In the genomic region with DNA sequence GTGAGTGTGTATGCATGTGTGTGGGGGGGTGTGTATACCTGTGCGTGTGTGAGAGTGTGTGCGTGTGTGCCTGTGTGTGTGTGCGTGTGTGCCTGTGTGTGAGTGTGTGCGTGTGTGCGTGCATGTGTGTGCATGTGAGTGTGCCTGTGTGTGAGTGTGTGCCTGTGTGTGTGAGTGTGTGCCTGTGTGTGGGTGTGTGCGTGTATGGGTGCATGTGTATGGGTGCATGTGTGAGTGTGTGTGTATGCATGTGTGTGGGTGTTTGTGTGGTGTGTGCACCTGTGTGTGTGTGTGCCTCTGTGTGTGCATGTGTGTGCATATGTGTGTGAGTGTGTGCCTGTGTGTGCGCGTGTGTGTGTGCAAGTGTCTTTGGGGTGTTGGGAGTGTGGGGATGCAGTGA, we compare ENCODE assay signal across 32 cellular contexts. TPM values are rescaled to one million over a fixed set of nuclear protein-coding genes. Genes with fewer than 3 reads are reported as not detected.
DNase-seq lines count a peak whose midpoint lies in the region; ATAC-seq, FAIRE-seq and TF ChIP-seq lines count a peak whose summit lies in the region.
"Had no signal": no experiment of that assay in that cellular context is flagged by ENCODE, and none has a peak within 500 bp of the region (broad histone marks: within the 10 kb centered on the region; RNA-seq: fewer than 3 reads in every experiment).

No MANE protein-coding gene starts in this region.

- H2AFZ ChIP-seq in GM23338, result no peak overlapping the region
- H2AFZ ChIP-seq in H1 (ENCODE audit: low read length), result no peak overlapping the region

- H3K4me3 ChIP-seq in GM23338, result no peak overlapping the region
- no peak overlapping the region for H3K4me3 ChIP-seq in HEK293 (ENCODE audit: low read depth, low read length)
- H3K4me3 ChIP-seq in H1 (ENCODE audit: extremely low read depth in 1 of 4, insufficient read depth in 2 of 4, low read depth in 3 of 4, low read length in 4 of 4), result no peak overlapping the region
- H3K4me3 ChIP-seq in mesendoderm (ENCODE audit: low read length), result no peak overlapping the region
- H3K4me3 ChIP-seq in CD8-positive, alpha-beta memory T cell (ENCODE audit: low read length), result no peak overlapping the region
- H3K4me3 ChIP-seq in breast epithelium, result no peak overlapping the region
- H3K4me3 ChIP-seq: A549; BLaER1 treated with 17β-estradiol and CSF1 and Interleukin-3, amounts not matched to agents 10 nM and 100 nM; SJCRH30 had no signal

- H3K4me1 Mint-ChIP-seq in GM23338, result peaks cover 28% of the 10 kb centered on the region
- peaks cover 3 to 5% (median 4%) of the 10 kb centered on the region in 3 donors for H3K4me1 Mint-ChIP-seq in CD8-positive, alpha-beta memory T cell

- peaks cover 7% of the 10 kb centered on the region; the same call in 1 of the 2 replicates for H3K23me2 ChIP-seq in H1 (ENCODE audit: low read depth, low read length)

- H3K4me3 Mint-ChIP-seq in GM23338, result no peak overlapping the region
- no peak overlapping the region for H3K4me3 Mint-ChIP-seq in CD8-positive, alpha-beta memory T cell
- H3K4me3 Mint-ChIP-seq: CD4-positive, alpha-beta T cell had no signal

- no peak overlapping the region for H3K9ac ChIP-seq in H1 (replicated peaks in 1 of 4; ENCODE audit: extremely low read depth in 1 of 4, low read depth in 3 of 4, low read length in 3 of 4)
- H3K9ac ChIP-seq in mesendoderm (ENCODE audit: low read length), result no peak overlapping the region
- H3K9ac ChIP-seq: BLaER1 treated with 17β-estradiol and CSF1 and Interleukin-3, amounts not matched to agents 10 nM and 100 nM had no signal

- FAIRE-seq in H1 (lab: Jason Lieb, UNC), result no peak
- FAIRE-seq: A549, GM12891 had no signal

- H3K27ac ChIP-seq in GM23338 (ENCODE audit: low read depth) (no peak overlapping the region), HEK293 (ENCODE audit: extremely low read depth, low read depth, low read length) (no peak overlapping the region), H1 (ENCODE audit: low read depth, low read length) (no peak overlapping the region), mesendoderm (ENCODE audit: low read depth, low read length) (no peak overlapping the region), breast epithelium (no peak overlapping the region)
- H3K27ac ChIP-seq in CD8-positive, alpha-beta memory T cell (ENCODE audit: low read depth, low read length), result no peak overlapping the region
- H3K27ac ChIP-seq: BLaER1 treated with 17β-estradiol and CSF1 and Interleukin-3, amounts not matched to agents 10 nM and 100 nM; HL-60; SJCRH30 had no signal

- no peak overlapping the region for H3K4ac ChIP-seq in H1 (replicated peaks; ENCODE audit: insufficient read length, low read depth, low read length)
- no peak overlapping the region for H3K4ac ChIP-seq in mesendoderm (ENCODE audit: low read depth, low read length)

- H3K79me1 ChIP-seq in H1 (ENCODE audit: low read depth, low read length), result no peaks in the 10 kb centered on the region
- H3K79me1 ChIP-seq in mesendoderm (ENCODE audit: low read length), result no peaks in the 10 kb centered on the region

- H4K8ac ChIP-seq in H1 (ENCODE audit: extremely low read depth, insufficient read depth, low read length) (no peak overlapping the region), mesendoderm (ENCODE audit: low read depth, low read length) (no peak overlapping the region)

- H2AK5ac ChIP-seq in H1 (ENCODE audit: low read depth, low read length), result peak overlapping the region; percentile 59; the same call in 1 of the 2 replicates
- H2AK5ac ChIP-seq in mesendoderm (ENCODE audit: low read length), result no peak overlapping the region

- no peaks in the 10 kb centered on the region for H3F3A ChIP-seq in GM23338 (replicated peaks; ENCODE audit: low read depth)

- POLR2A ChIA-PET in HEK293 (lab: Yijun Ruan, JAX), result interaction anchor here (1.5 kb wide), 1 partner anchor 9 kb away, joined by 4 read pairs; no protein-coding TSS in a partner anchor
- POLR2A ChIA-PET in H1 (lab: Charles Lee; ENCODE audit: partially characterized antibody), result no interaction called here
- POLR2A ChIA-PET in CD8-positive, alpha-beta memory T cell (lab: Charles Lee), result no interaction called here

- H2BK5ac ChIP-seq in H1 (ENCODE audit: low read depth, low read length), result peak overlapping the region; percentile 50; the same call in 1 of the 2 replicates
- H2BK5ac ChIP-seq in mesendoderm (ENCODE audit: low read length), result no peak overlapping the region

- H4K5ac ChIP-seq in H1 (ENCODE audit: insufficient read length, low read depth, low read length) (no peak overlapping the region), mesendoderm (ENCODE audit: low read length) (no peak overlapping the region)

- peak overlapping the region; percentile 85 for H3K56ac ChIP-seq in H1 (replicated peaks; ENCODE audit: insufficient read length, low read depth, low read length)
- no peak overlapping the region for H3K56ac ChIP-seq in mesendoderm (ENCODE audit: low read length)

- no peaks in the 10 kb centered on the region for H4K20me1 ChIP-seq in GM23338 (replicated peaks; ENCODE audit: insufficient read depth)
- peaks cover 0 to 7% of the 10 kb centered on the region in 2 experiments for H4K20me1 ChIP-seq in H1 (replicated peaks in 1 of 2; ENCODE audit: control insufficient read depth in 1 of 2, insufficient read depth in 2 of 2, low read length in 2 of 2)
- H4K20me1 ChIP-seq: BLaER1 treated with 17β-estradiol and CSF1 and Interleukin-3, amounts not matched to agents 10 nM and 100 nM had no signal

- TF ChIP-seq CTCF in GM23338 (conservative IDR thresholded peaks at IDR 0.05; ENCODE audit: low read depth in 2 of 2) (no peak), HEK293 (tag by site-specific recombination; IDR thresholded peaks at IDR 0.05) (no peak), H1 (IDR thresholded peaks at IDR 0.05; ENCODE audit: control extremely low read depth in 1 of 3, insufficient read depth in 1 of 3, low read depth in 1 of 3, low read length in 3 of 3) (no peak), breast epithelium (IDR thresholded peaks at IDR 0.05) (no peak)

- CTCF ChIA-PET in HEK293 (lab: Yijun Ruan, JAX) (interaction anchor here (0.7 kb wide), 1 partner anchor 1368 kb away, joined by 8 read pairs; no protein-coding TSS in a partner anchor), H1 (lab: Charles Lee; ENCODE audit: partially characterized antibody) (interaction anchor here (1.4 kb wide), 1 partner anchor 28 kb away, joined by 4 read pairs; no protein-coding TSS in a partner anchor)
- CTCF ChIA-PET in CD8-positive, alpha-beta memory T cell (lab: Charles Lee), result no interaction called here

- 76% methylated on average over 8 of the region's 8 CpGs; no CpG with 5 or more reads in 1 of the 2 experiments for WGBS in H1 (ENCODE audit: extremely low coverage in 1 of 2, insufficient coverage in 1 of 2, insufficient read length in 1 of 2, insufficient replicate concordance in 2 of 2, low coverage in 1 of 2, low lambda C conversion rate in 2 of 2, missing lambda C conversion rate in 1 of 2), 2 experiments
- WGBS in mesendoderm (ENCODE audit: extremely low coverage, insufficient coverage, low lambda C conversion rate), result no CpG with 5 or more reads among the region's 8 CpGs

- no peak for DNase-seq in GM23338 (ENCODE audit: low spot score)
- DNase-seq in H1 (ENCODE audit: low read depth in 1 of 2, low spot score in 2 of 2), result no peak
- no peak for DNase-seq in mesendoderm
- DNase-seq in CD8-positive, alpha-beta memory T cell, result no peak
- no peak for DNase-seq in breast epithelium (ENCODE audit: low spot score in 2 of 2)
- DNase-seq in NCI-H1417 (lab: John Stamatoyannopoulos, UW), result no peak
- DNase-seq: AML-193, DMS79, EL, GDM1, KBM-7, MV-4-11, NCI-H1105, NCI-H146, NCI-H1930, NCI-H2107, NCI-H524, NCI-H774, PC-3, SJCRH30 had no signal

- H3K14ac ChIP-seq in H1 (ENCODE audit: insufficient read length), result no peak overlapping the region

- H3K9me3 ChIP-seq in HEK293 (ENCODE audit: control insufficient read depth, insufficient read depth, low read depth, low read length) (no peaks in the 10 kb centered on the region), H1 (ENCODE audit: insufficient read depth in 2 of 2, low read depth in 1 of 2, low read length in 1 of 2) (no peaks in the 10 kb centered on the region), breast epithelium (no peaks in the 10 kb centered on the region)
- H3K9me3 ChIP-seq in CD8-positive, alpha-beta memory T cell (ENCODE audit: low read length), result no peaks in the 10 kb centered on the region
- H3K9me3 ChIP-seq: A549; BLaER1 treated with 17β-estradiol and CSF1 and Interleukin-3, amounts not matched to agents 10 nM and 100 nM; Caco-2; SJCRH30 had no signal

- H2BK12ac ChIP-seq in H1 (ENCODE audit: low read depth, low read length), result peak overlapping the region; percentile 18; the same call in 1 of the 2 replicates

- H3K27ac Mint-ChIP-seq in GM23338, result 0 out of 2 replicates have a peak overlapping the region, but pooled peaks have one; percentile 19
- peak overlapping the region in 1 of 8 donors; percentile 2 for H3K27ac Mint-ChIP-seq in CD8-positive, alpha-beta memory T cell
- H3K27ac Mint-ChIP-seq: CD4-positive, alpha-beta T cell had no signal

- H3K4me2 ChIP-seq in GM23338 (no peak overlapping the region), H1 (ENCODE audit: insufficient read depth in 1 of 2, low read depth in 2 of 2, low read length in 2 of 2) (no peak overlapping the region), mesendoderm (ENCODE audit: low read length) (no peak overlapping the region)
- H3K4me2 ChIP-seq: BLaER1 treated with 17β-estradiol and CSF1 and Interleukin-3, amounts not matched to agents 10 nM and 100 nM had no signal

- peak overlapping the region; percentile 91 for H4K91ac ChIP-seq in H1 (replicated peaks; ENCODE audit: insufficient read length, low read length)

- TF ChIP-seq POLR2A in H1 (IDR thresholded peaks at IDR 0.05; ENCODE audit: control extremely low read depth in 1 of 2, low read depth in 2 of 2, low read length in 2 of 2), result no peak
- no peak for TF ChIP-seq POLR2A in breast epithelium (IDR thresholded peaks at IDR 0.05)

- no peaks in the 10 kb centered on the region; the same call in 1 of the 2 replicates for H3K9me2 ChIP-seq in GM23338 (ENCODE audit: insufficient read depth)

- H3K4me1 ChIP-seq in GM23338 (ENCODE audit: insufficient read depth), result no peaks in the 10 kb centered on the region
- no peaks in the 10 kb centered on the region for H3K4me1 ChIP-seq in HEK293 (ENCODE audit: control insufficient read depth, insufficient read depth, low read length)
- peaks cover 0 to 7% (median 0%) of the 10 kb centered on the region in 4 experiments; a peak in 1 of 7 replicates for H3K4me1 ChIP-seq in H1 (replicated peaks in 1 of 4; ENCODE audit: control insufficient read depth in 3 of 4, insufficient read depth in 4 of 4, low read length in 3 of 4)
- peaks cover 7% of the 10 kb centered on the region for H3K4me1 ChIP-seq in mesendoderm (ENCODE audit: control insufficient read depth, low read depth, low read length)
- H3K4me1 ChIP-seq in CD8-positive, alpha-beta memory T cell (ENCODE audit: insufficient read depth, low read length), result peaks cover 1% of the 10 kb centered on the region
- H3K4me1 ChIP-seq in breast epithelium, result peaks cover 0 to 4% of the 10 kb centered on the region in 2 donors
- H3K4me1 ChIP-seq: Caco-2, SJCRH30 had no signal

- H3K9me3 Mint-ChIP-seq in GM23338, result no peaks in the 10 kb centered on the region; the same call in 2 of the 3 replicates
- no peaks in the 10 kb centered on the region for H3K9me3 Mint-ChIP-seq in CD8-positive, alpha-beta memory T cell
- H3K9me3 Mint-ChIP-seq: CD4-positive, alpha-beta T cell had no signal

- 0 out of 2 replicates have a peak overlapping the region, but pooled peaks have one; percentile 23 for H2BK20ac ChIP-seq in H1 (ENCODE audit: low read length)

- H3K18ac ChIP-seq in H1 (ENCODE audit: extremely low read depth, low read length), result peak overlapping the region; percentile 12; the same call in 1 of the 2 replicates
- no peak overlapping the region for H3K18ac ChIP-seq in mesendoderm (ENCODE audit: low read length)

- no peak overlapping the region for H3K23ac ChIP-seq in H1 (ENCODE audit: insufficient read length)
- peak overlapping the region; percentile 7 for H3K23ac ChIP-seq in mesendoderm (ENCODE audit: low read length)

- H3K27me3 Mint-ChIP-seq in GM23338 (ENCODE audit: insufficient read depth, low read depth, poor library complexity), result peaks cover 12% of the 10 kb centered on the region
- H3K27me3 Mint-ChIP-seq in CD8-positive, alpha-beta memory T cell, result peaks cover 0 to 3% of the 10 kb centered on the region in 2 donors
- H3K27me3 Mint-ChIP-seq: CD4-positive, alpha-beta T cell had no signal

- no peak for TF ChIP-seq EP300 in H1 (IDR thresholded peaks at IDR 0.05; ENCODE audit: borderline replicate concordance in 1 of 2, low read depth in 2 of 2, low read length in 2 of 2)

- H2BK120ac ChIP-seq in H1 (replicated peaks; ENCODE audit: low read depth, low read length) (peak overlapping the region; percentile 33), mesendoderm (ENCODE audit: low read depth, low read length) (no peak overlapping the region)

- no peaks in the 10 kb centered on the region for H3K36me3 Mint-ChIP-seq in GM23338 (ENCODE audit: low read depth)
- no peaks in the 10 kb centered on the region for H3K36me3 Mint-ChIP-seq in CD8-positive, alpha-beta memory T cell

- H2BK15ac ChIP-seq in H1 (ENCODE audit: low read length), result peak overlapping the region; percentile 19; the same call in 1 of the 2 replicates
- no peak overlapping the region for H2BK15ac ChIP-seq in mesendoderm (replicated peaks; ENCODE audit: low read depth)

- intact Hi-C loops in breast epithelium (cut with DNase I; ENCODE audit: low total_unique reads), result no loop called here

- TF ChIP-seq RAD21 in H1 (IDR thresholded peaks at IDR 0.05 in 1 of 2, conservative IDR thresholded peaks at IDR 0.05 in 1 of 2; ENCODE audit: low read depth in 2 of 2, low read length in 2 of 2), result no peak

- ATAC-seq in GM23338, result no peak
- no peak for ATAC-seq in HG02885 (IDR thresholded peaks at IDR 0.05; ENCODE audit: poor library complexity, unreplicated experiment)
- ATAC-seq: PC-3, Right ventricle myocardium inferior had no signal

- H3K36me3 ChIP-seq in GM23338 (ENCODE audit: insufficient read depth) (no peaks in the 10 kb centered on the region), HEK293 (ENCODE audit: control insufficient read depth in 2 of 2, insufficient read depth in 1 of 2, low read length in 2 of 2) (no peaks in the 10 kb centered on the region), H1 (ENCODE audit: control insufficient read depth in 2 of 4, insufficient read depth in 4 of 4, low read length in 3 of 4) (no peaks in the 10 kb centered on the region), mesendoderm (ENCODE audit: control insufficient read depth, insufficient read depth, low read length) (no peaks in the 10 kb centered on the region), breast epithelium (no peaks in the 10 kb centered on the region)
- H3K36me3 ChIP-seq in CD8-positive, alpha-beta memory T cell (ENCODE audit: insufficient read depth, low read length), result no peaks in the 10 kb centered on the region
- H3K36me3 ChIP-seq: BLaER1 treated with 17β-estradiol and CSF1 and Interleukin-3, amounts not matched to agents 10 nM and 100 nM; SJCRH30 had no signal

- H3K27me3 ChIP-seq in GM23338 (ENCODE audit: insufficient read depth), result no peaks in the 10 kb centered on the region
- no peaks in the 10 kb centered on the region; a peak in 1 of 7 replicates for H3K27me3 ChIP-seq in H1 (replicated peaks in 1 of 4; ENCODE audit: control insufficient read depth in 3 of 4, extremely low read depth in 1 of 4, insufficient read depth in 3 of 4, low read length in 3 of 4)
- no peaks in the 10 kb centered on the region for H3K27me3 ChIP-seq in mesendoderm (ENCODE audit: insufficient read depth, low read length, poor library complexity)
- H3K27me3 ChIP-seq in CD8-positive, alpha-beta memory T cell (ENCODE audit: insufficient read depth, low read length, poor library complexity, severe bottlenecking), result no peaks in the 10 kb centered on the region
- H3K27me3 ChIP-seq in breast epithelium, result no peaks in the 10 kb centered on the region
- H3K27me3 ChIP-seq: BLaER1 treated with 17β-estradiol and CSF1 and Interleukin-3, amounts not matched to agents 10 nM and 100 nM; SJCRH30 had no signal

- no peaks in the 10 kb centered on the region for H3K79me2 ChIP-seq in GM23338 (replicated peaks; ENCODE audit: insufficient read depth)
- no peaks in the 10 kb centered on the region for H3K79me2 ChIP-seq in H1 (ENCODE audit: control insufficient read depth in 1 of 2, insufficient read depth in 2 of 2, low read length in 2 of 2)
- H3K79me2 ChIP-seq in mesendoderm (ENCODE audit: control insufficient read depth, insufficient read depth, low read length), result no peaks in the 10 kb centered on the region

RNA-seq across cellular contexts. Expression of a gene that starts 6.4 kb away (rescaled TPM):
- total RNA-seq in GM23338 (2014; rRNA removed; shearing (Covaris generic)), result not detected in 2 replicates
- polyA plus RNA-seq in GM23338 (2016; fragmentation: Nextera tagmentation; extraction: Ambion mirVana), result not detected in 2 replicates
- total RNA-seq in H1 (2021; fragmentation: NEBNext Ultra II Directional; extraction: Animal tissue kit (Norgen Biotek cat#: 25700)), result not detected in 2 replicates
- not detected in 2 replicates for polyA plus RNA-seq in H1 (2011; rRNA removed)
- not detected for polyA plus RNA-seq in H1 (2011; cell fraction: cytosol; rRNA removed)
- polyA plus RNA-seq in H1 (2011; cell fraction: nucleus; rRNA removed), result not detected
- polyA plus RNA-seq in H1 (2012, experiment 1 of 2), result not detected in 4 replicates
- polyA plus RNA-seq in H1 (2012, experiment 2 of 2), result not detected
- not detected for polyA plus RNA-seq in H1 (2013, experiment 1 of 2)
- not detected for polyA plus RNA-seq in H1 (2013, experiment 2 of 2)
- not detected in 2 replicates for polyA minus RNA-seq in H1 (2011; rRNA and poly(A)+ RNA removed)
- not detected for polyA minus RNA-seq in H1 (2011; cell fraction: cytosol; rRNA and poly(A)+ RNA removed)
- polyA minus RNA-seq in H1 (2011; cell fraction: nucleus; rRNA and poly(A)+ RNA removed), result not detected
- polyA plus RNA-seq in mesendoderm (2013, experiment 1 of 2), result not detected
- polyA plus RNA-seq in mesendoderm (2013, experiment 2 of 2), result not detected
- not detected for total RNA-seq in CD8-positive, alpha-beta memory T cell
- polyA plus RNA-seq in CD8-positive, alpha-beta memory T cell, result not detected
- under 1 TPM in 1 of 3 donors, not detected in 2; 0.15 TPM for total RNA-seq in breast epithelium
- total RNA-seq: Caco-2; CD4-positive, alpha-beta T cell; H4; LHCN-M2; MCF 10A; PC-3; Right ventricle myocardium inferior; SJCRH30 had no signal
